ENCODE assay signal across 21 cellular contexts in genomic region chr11:93843906-93844305, GRCh38. TPM values are rescaled to one million over a fixed set of nuclear protein-coding genes. Genes with fewer than 3 reads are reported as not detected.
"Had no signal": no experiment of that assay in that cellular context is flagged by ENCODE, and none has a peak within 500 bp of the region (broad histone marks: within the 10 kb centered on the region; RNA-seq: fewer than 3 reads in every experiment).

No MANE protein-coding gene starts in this region.

- ATAC-seq: esophagus mucosa; gastrocnemius medialis; naive thymus-derived CD4-positive, alpha-beta T cell had no signal

- H3K9me3 Mint-ChIP-seq: immature natural killer cell had no signal

- H3K4me1 ChIP-seq: colonic mucosa, gastrocnemius medialis, right atrium auricular region had no signal

- H3K27ac ChIP-seq: colonic mucosa, gastrocnemius medialis, right atrium auricular region, sigmoid colon, skin epidermis had no signal

- H3K9me3 ChIP-seq: colonic mucosa, gastrocnemius medialis, right atrium auricular region, sigmoid colon had no signal

- H3K4me1 Mint-ChIP-seq: immature natural killer cell; naive thymus-derived CD4-positive, alpha-beta T cell had no signal

- H3K4me3 ChIP-seq: colonic mucosa, gastrocnemius medialis, right atrium auricular region, sigmoid colon, skin epidermis had no signal

- H3K4me3 Mint-ChIP-seq: immature natural killer cell; naive thymus-derived CD4-positive, alpha-beta T cell had no signal

- H3K27ac Mint-ChIP-seq: immature natural killer cell had no signal

- DNase-seq: colonic mucosa; dermis blood vessel endothelial cell; gastrocnemius medialis; glutamatergic neuron; immature natural killer cell; kidney; naive thymus-derived CD4-positive, alpha-beta T cell; posterior cingulate gyrus; sigmoid colon; stimulated activated CD4-positive, alpha-beta T cell treated with anti-CD3 and anti-CD28 coated beads, Interleukin-2, amount 100 ng/mL, for 24 hours; stimulated activated CD4-positive, alpha-beta T cell treated with anti-CD3 and anti-CD28 coated beads, Interleukin-4, amount 100 ng/mL, for 4 hours; stimulated activated naive CD4-positive, alpha-beta T cell treated with Interleukin-2 at 50 U/mL for 16 hours had no signal

- H3K36me3 ChIP-seq: colonic mucosa, gastrocnemius medialis, right atrium auricular region, sigmoid colon had no signal

- H3K27me3 ChIP-seq: colonic mucosa, gastrocnemius medialis, right atrium auricular region, sigmoid colon had no signal

- H3K36me3 Mint-ChIP-seq: immature natural killer cell had no signal

RNA-seq across cellular contexts. Expression of gene VSTM5, which starts 6.5 kb away (rescaled TPM):
- total RNA-seq: dermis blood vessel endothelial cell; gastrocnemius medialis; liver; lung microvascular endothelial cell; mesenteric fat pad; mononuclear cell; naive thymus-derived CD4-positive, alpha-beta T cell; osteocyte; right atrium auricular region had no signal
- polyA plus RNA-seq: immature natural killer cell; naive thymus-derived CD4-positive, alpha-beta T cell; neural cell had no signal
